Comparison of ENCODE assay signal across 8 cellular contexts in the genomic region with DNA sequence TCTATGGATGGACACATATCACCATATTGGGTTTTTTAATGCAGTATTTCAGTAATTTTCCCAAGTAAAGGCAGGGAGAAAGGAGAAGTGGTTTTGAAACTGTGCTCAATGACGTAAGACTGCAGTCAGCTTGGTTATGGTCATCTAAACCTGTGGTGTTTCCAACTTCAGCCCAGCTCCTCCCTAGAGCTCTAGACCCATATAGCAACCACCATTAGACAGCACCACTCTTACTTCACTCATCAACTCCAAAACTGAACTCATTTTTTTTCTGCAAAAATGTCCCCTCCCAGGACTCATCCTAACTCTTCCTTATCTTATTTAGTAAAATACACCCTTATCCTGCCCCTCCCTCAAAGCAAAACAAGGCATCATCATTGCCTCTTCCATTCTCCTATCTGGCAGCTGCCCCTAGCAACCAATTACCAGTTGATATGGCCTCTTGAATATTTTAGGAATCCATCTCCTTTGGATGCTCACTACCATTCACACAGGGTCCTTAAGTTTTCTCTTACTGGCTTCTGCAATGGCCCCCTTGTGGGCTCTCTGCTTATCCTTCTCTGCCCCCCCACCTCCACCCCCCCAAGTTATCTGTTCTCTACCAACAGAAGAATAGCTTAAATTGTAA.
DNase-seq lines count a peak whose midpoint lies in the region; ATAC-seq lines count a peak whose summit lies in the region.

No MANE protein-coding gene starts in this region.

- DNase-seq in stimulated activated naive CD8-positive, alpha-beta T cell treated with anti-CD3 and anti-CD28 coated beads, Interleukin-15, Interleukin-2, amounts not matched to agents 100 U/mL and 50 U/mL, for 24 hours = no peak
- DNase-seq in NCI-H146 treated with DMSO at 0.1 percent for 48 hours (lab: John Stamatoyannopoulos, UW; ENCODE audit: unreplicated experiment) (peak; percentile 26), T-helper 9 cell (no peak), NCI-H774 (lab: John Stamatoyannopoulos, UW) (no peak), NCI-H1417 treated with DMSO at 0.1 percent for 48 hours (lab: John Stamatoyannopoulos, UW) (no peak)

- H3K4me3 Mint-ChIP-seq in stimulated activated naive CD8-positive, alpha-beta T cell treated with anti-CD3 and anti-CD28 coated beads, Interleukin-15, Interleukin-2, amounts not matched to agents 100 ng/mL and 50 ng/mL, for 24 hours = peak overlapping the region; percentile 93

- no peaks in the 10 kb centered on the region for H3K27me3 ChIP-seq in endocrine pancreas (ENCODE audit: control insufficient read depth, insufficient read depth, low read length)

- peaks cover 42% of the 10 kb centered on the region for H3K4me1 Mint-ChIP-seq in stimulated activated naive CD8-positive, alpha-beta T cell treated with anti-CD3 and anti-CD28 coated beads, Interleukin-15, Interleukin-2, amounts not matched to agents 100 ng/mL and 50 ng/mL, for 24 hours (ENCODE audit: low read depth)

- H3K27me3 Mint-ChIP-seq in stimulated activated naive CD8-positive, alpha-beta T cell treated with anti-CD3 and anti-CD28 coated beads, Interleukin-15, Interleukin-2, amounts not matched to agents 100 ng/mL and 50 ng/mL, for 24 hours = no peaks in the 10 kb centered on the region

- no peaks in the 10 kb centered on the region for H3K9me3 ChIP-seq in endocrine pancreas (ENCODE audit: control insufficient read depth, low read length)

- H3K36me3 ChIP-seq in endocrine pancreas (ENCODE audit: control insufficient read depth, insufficient read depth, low read length) = no peaks in the 10 kb centered on the region

- peaks cover 17% of the 10 kb centered on the region for H3K4me1 ChIP-seq in endocrine pancreas (ENCODE audit: control insufficient read depth, insufficient read depth, low read length)

- peak overlapping the region; percentile 70 for H3K4me3 ChIP-seq in endocrine pancreas (ENCODE audit: control insufficient read depth, insufficient read depth, low read length)

- no peak for ATAC-seq in stimulated activated naive CD8-positive, alpha-beta T cell treated with anti-CD3 and anti-CD28 coated beads, Interleukin-15, Interleukin-2, amounts not matched to agents 100 U/mL and 50 U/mL, for 24 hours
- ATAC-seq in GM19463 (IDR thresholded peaks at IDR 0.05; ENCODE audit: unreplicated experiment) = no peak

- peaks cover 3% of the 10 kb centered on the region for H3K36me3 Mint-ChIP-seq in stimulated activated naive CD8-positive, alpha-beta T cell treated with anti-CD3 and anti-CD28 coated beads, Interleukin-15, Interleukin-2, amounts not matched to agents 100 ng/mL and 50 ng/mL, for 24 hours (ENCODE audit: low read depth)

- no peak overlapping the region for H3K9ac ChIP-seq in endocrine pancreas (ENCODE audit: control insufficient read depth, insufficient read depth, low read length)

- peak overlapping the region; percentile 85 for H3K27ac Mint-ChIP-seq in stimulated activated naive CD8-positive, alpha-beta T cell treated with anti-CD3 and anti-CD28 coated beads, Interleukin-15, Interleukin-2, amounts not matched to agents 100 ng/mL and 50 ng/mL, for 24 hours

- no peaks in the 10 kb centered on the region for H3K9me3 Mint-ChIP-seq in stimulated activated naive CD8-positive, alpha-beta T cell treated with anti-CD3 and anti-CD28 coated beads, Interleukin-15, Interleukin-2, amounts not matched to agents 100 ng/mL and 50 ng/mL, for 24 hours
